Comparison of ENCODE assay signal across 30 cellular contexts in the genomic region with DNA sequence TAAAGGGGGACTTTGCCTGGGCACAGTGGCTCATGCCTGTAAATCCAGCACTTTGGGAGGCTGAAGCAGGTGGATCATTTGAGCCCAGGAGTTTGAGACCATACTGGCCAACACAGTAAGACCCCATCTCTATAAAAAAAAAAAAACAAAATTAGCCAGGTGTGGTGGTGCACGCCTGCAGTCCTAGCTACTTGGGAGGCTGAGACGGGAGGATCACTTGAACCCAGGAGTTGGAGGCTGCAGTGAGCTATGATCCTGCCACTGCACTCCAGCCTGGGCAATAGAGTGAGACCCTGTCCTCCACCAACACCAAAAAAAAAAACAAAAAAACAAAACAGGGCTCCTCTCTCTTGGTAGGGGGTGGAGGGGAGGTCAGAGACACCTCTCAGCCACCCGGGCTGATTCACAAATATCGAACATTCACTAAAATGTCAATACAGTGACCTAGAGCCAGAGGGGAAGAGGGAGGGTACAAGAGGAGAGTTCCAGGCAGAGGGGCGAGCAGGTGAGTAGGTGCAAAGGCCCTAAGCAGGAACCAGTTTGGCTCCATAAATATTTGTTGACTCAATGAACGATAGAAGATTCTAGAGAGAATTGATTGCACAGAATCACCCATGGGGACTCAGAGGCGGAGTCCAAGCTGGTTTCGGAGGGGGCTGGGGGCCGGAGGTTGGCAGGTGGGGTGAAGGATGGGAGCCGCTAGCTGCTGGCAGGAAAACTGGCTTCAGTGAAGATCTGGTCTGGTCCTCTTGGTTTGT. TPM values are rescaled to one million over a fixed set of nuclear protein-coding genes. Genes with fewer than 3 reads are reported as not detected.
"Had no signal": no experiment of that assay in that cellular context is flagged by ENCODE, and none has a peak within 500 bp of the region (broad histone marks: within the 10 kb centered on the region; RNA-seq: fewer than 3 reads in every experiment).

No MANE protein-coding gene starts in this region.

- DNase-seq: activated CD4-positive, alpha-beta T cell treated with anti-CD3 and anti-CD28 coated beads, Interleukin-2, amount 50 U/mL, for 4 hours; activated T-cell treated with anti-CD3 and anti-CD28 coated beads for 4 hours; aorta; gastrocnemius medialis; hippocampal formation; left cardiac atrium; psoas muscle; stimulated activated CD4-positive, alpha-beta T cell treated with anti-CD3 and anti-CD28 coated beads, Interleukin-4, amount 100 ng/mL, for 4 hours; thyroid gland; upper lobe of left lung had no signal

- H3K4me3 Mint-ChIP-seq: activated CD4-positive, alpha-beta T cell treated with anti-CD3 and anti-CD28 coated beads for 36 hours; activated naive CD8-positive, alpha-beta T cell treated with anti-CD3 and anti-CD28 coated beads for 36 hours; brain; mesothelial cell of epicardium; stimulated activated memory B cell treated with anti-CD40 and anti-IgM and Interleukin-4, amounts not matched to agents 10 μg/mL and 1 μg/mL and 100 μg/mL, for 72 hours had no signal

- H3K9me3 ChIP-seq: adrenal gland, gastrocnemius medialis, pancreas, psoas muscle, stomach, thyroid gland, upper lobe of left lung, vagina had no signal

- H3K27me3 ChIP-seq: adrenal gland, pancreas, thyroid gland, upper lobe of left lung, vagina had no signal

- H3K36me3 ChIP-seq: adrenal gland, cardiac muscle cell, gastrocnemius medialis, pancreas, stomach, thyroid gland, upper lobe of left lung, vagina had no signal

- H3K9me3 Mint-ChIP-seq: activated naive CD8-positive, alpha-beta T cell treated with anti-CD3 and anti-CD28 coated beads for 36 hours; activated T-cell treated with anti-CD3 and anti-CD28 coated beads, Interleukin-2, amount 50 U/mL, for 72 hours; mesothelial cell of epicardium; naive thymus-derived CD4-positive, alpha-beta T cell; stimulated activated memory B cell treated with anti-CD40 and anti-IgM and Interleukin-4, amounts not matched to agents 10 μg/mL and 1 μg/mL and 100 μg/mL, for 72 hours had no signal

- ATAC-seq: gastrocnemius medialis, psoas muscle had no signal

- H3K36me3 Mint-ChIP-seq: activated naive CD8-positive, alpha-beta T cell treated with anti-CD3 and anti-CD28 coated beads for 36 hours; brain; mesothelial cell of epicardium; naive thymus-derived CD4-positive, alpha-beta T cell; stimulated activated memory B cell treated with anti-CD40 and anti-IgM and Interleukin-4, amounts not matched to agents 10 μg/mL and 1 μg/mL and 100 μg/mL, for 72 hours had no signal

- H3K4me1 ChIP-seq: adrenal gland, gastrocnemius medialis, pancreas, psoas muscle, upper lobe of left lung, vagina had no signal

- H3K4me3 ChIP-seq: adrenal gland, cardiac muscle cell, coronary artery, dorsolateral prefrontal cortex, gastrocnemius medialis, pancreas, psoas muscle, smooth muscle cell, stomach, thyroid gland, upper lobe of left lung, vagina had no signal

- H3K27ac Mint-ChIP-seq: activated CD4-positive, alpha-beta T cell treated with anti-CD3 and anti-CD28 coated beads for 36 hours; activated naive CD8-positive, alpha-beta T cell treated with anti-CD3 and anti-CD28 coated beads for 36 hours; activated T-cell treated with anti-CD3 and anti-CD28 coated beads, Interleukin-2, amount 50 U/mL, for 72 hours; brain; mesothelial cell of epicardium; naive thymus-derived CD4-positive, alpha-beta T cell had no signal

- H3K27ac ChIP-seq: adrenal gland, cardiac muscle cell, coronary artery, dorsolateral prefrontal cortex, gastrocnemius medialis, pancreas, psoas muscle, stomach, thyroid gland, upper lobe of left lung, vagina had no signal

- H3K4me1 Mint-ChIP-seq: brain, mesothelial cell of epicardium had no signal

- H3K4me2 ChIP-seq: smooth muscle cell had no signal

RNA-seq across cellular contexts. Expression of gene CREB3L3, which starts 1.0 kb away (rescaled TPM):
- total RNA-seq: activated CD4-positive, alpha-beta T cell treated with anti-CD3 and anti-CD28 coated beads for 36 hours; activated naive CD8-positive, alpha-beta T cell treated with anti-CD3 and anti-CD28 coated beads for 36 hours; aorta; cardiac muscle cell; cerebellum; epithelial cell of proximal tubule; left cardiac atrium; lower leg skin; mesothelial cell of epicardium; naive thymus-derived CD4-positive, alpha-beta T cell; psoas muscle; smooth muscle cell; thyroid gland; vagina had no signal
- polyA plus RNA-seq: cardiac muscle cell; keratinocyte; naive thymus-derived CD4-positive, alpha-beta T cell; neural cell; smooth muscle cell had no signal

RNA-seq across cellular contexts. Expression of gene ANKRD24, which starts 30.1 kb away (rescaled TPM):
- total RNA-seq: epithelial cell of proximal tubule, smooth muscle cell had no signal
